ENCODE assay signal across 1 cellular context in genomic region chr13:97339019-97339988, GRCh38.
TF ChIP-seq lines count a peak whose summit lies in the region.

No MANE protein-coding gene starts in this region.

TF ChIP-seq in K562, 482 proteins besides CTCF, POLR2A, EP300 and RAD21 (continued from another document):
- TF ChIP-seq PATZ1 (CRISPR knock-in tag; IDR thresholded peaks at IDR 0.05; ENCODE audit: borderline replicate concordance) (no peak), EWSR1 (IDR thresholded peaks at IDR 0.05; ENCODE audit: borderline replicate concordance, low read depth, partially characterized antibody) (no peak), EGR1 (conservative IDR thresholded peaks at IDR 0.05) (peak; percentile 55), ZNF75A (CRISPR knock-in tag; IDR thresholded peaks at IDR 0.05) (no peak), CBX3 (IDR thresholded peaks at IDR 0.05; ENCODE audit: borderline replicate concordance in 1 of 2, low read length in 2 of 2) (no peak), C11orf30 (IDR thresholded peaks at IDR 0.05; ENCODE audit: low read depth) (peak; percentile 64), ASH1L (IDR thresholded peaks at IDR 0.05; ENCODE audit: borderline replicate concordance, low read depth, partially characterized antibody) (no peak), FOXO4 (CRISPR knock-in tag; IDR thresholded peaks at IDR 0.05) (no peak), MAFG (tag; conservative IDR thresholded peaks at IDR 0.05) (peak; percentile 8; the same call in 1 of the 2 replicates), MCM2 (IDR thresholded peaks at IDR 0.05; ENCODE audit: low read depth) (no peak), GABPB2 (CRISPR knock-in tag; conservative IDR thresholded peaks at IDR 0.05) (no peak), BRF2 (IDR thresholded peaks at IDR 0.05; ENCODE audit: borderline replicate concordance, insufficient read depth, insufficient read length) (no peak), ZNF274 (IDR thresholded peaks at IDR 0.05; ENCODE audit: borderline replicate concordance, low read depth, low read length) (no peak), RBM25 (IDR thresholded peaks at IDR 0.05; ENCODE audit: low read depth, low read length, severe bottlenecking) (peak; percentile 15), TSC22D4 (tag; IDR thresholded peaks at IDR 0.05) (no peak), CAMTA2 (CRISPR knock-in tag; conservative IDR thresholded peaks at IDR 0.05) (no peak), HMGN3 (IDR thresholded peaks at IDR 0.05; ENCODE audit: borderline replicate concordance, extremely low read depth, insufficient read length, low read depth, low read length) (no peak), ZNF124 (CRISPR knock-in tag; IDR thresholded peaks at IDR 0.05) (no peak), SP1 (CRISPR knock-in tag; IDR thresholded peaks at IDR 0.05) (no peak), EHMT2 (IDR thresholded peaks at IDR 0.05) (no peak), TEAD2 (tag; IDR thresholded peaks at IDR 0.05) (no peak), TAF1 (IDR thresholded peaks at IDR 0.05; ENCODE audit: control insufficient read depth, extremely low read depth, insufficient read depth, low read length, severe bottlenecking) (no peak), ZSCAN29 (IDR thresholded peaks at IDR 0.05) (no peak), THAP12 (CRISPR knock-in tag; IDR thresholded peaks at IDR 0.05) (no peak), MXI1 (IDR thresholded peaks at IDR 0.05; ENCODE audit: low read depth, low read length) (no peak), SPI1 (IDR thresholded peaks at IDR 0.05; ENCODE audit: borderline replicate concordance, low read depth, low read length) (no peak), NCOA2 (IDR thresholded peaks at IDR 0.05; ENCODE audit: partially characterized antibody in 2 of 2) (no peak), HMGXB4 (CRISPR knock-in tag; IDR thresholded peaks at IDR 0.05) (no peak), JUND (IDR thresholded peaks at IDR 0.05; ENCODE audit: borderline replicate concordance, low read depth, low read length) (no peak), JUND (tag; IDR thresholded peaks at IDR 0.05; ENCODE audit: borderline replicate concordance, low read depth, low read length) (no peak), THRB (CRISPR knock-in tag; conservative IDR thresholded peaks at IDR 0.05) (peak; percentile 55; the same call in 1 of the 2 replicates), NFXL1 (CRISPR knock-in tag; IDR thresholded peaks at IDR 0.05) (no peak), ZNF316 (IDR thresholded peaks at IDR 0.05) (peak; percentile 70), MAFF (IDR thresholded peaks at IDR 0.05; ENCODE audit: low read length) (no peak), FUS (optimal IDR thresholded peaks at IDR 0.05; ENCODE audit: low read depth, low read length) (no peak), TARDBP (IDR thresholded peaks at IDR 0.05) (peak; percentile 73; the same call in 1 of the 2 replicates)
TF ChIP-seq in K562: peak in this region for 10.
